1 cellular context compared by ENCODE assay signal in the genomic region with DNA sequence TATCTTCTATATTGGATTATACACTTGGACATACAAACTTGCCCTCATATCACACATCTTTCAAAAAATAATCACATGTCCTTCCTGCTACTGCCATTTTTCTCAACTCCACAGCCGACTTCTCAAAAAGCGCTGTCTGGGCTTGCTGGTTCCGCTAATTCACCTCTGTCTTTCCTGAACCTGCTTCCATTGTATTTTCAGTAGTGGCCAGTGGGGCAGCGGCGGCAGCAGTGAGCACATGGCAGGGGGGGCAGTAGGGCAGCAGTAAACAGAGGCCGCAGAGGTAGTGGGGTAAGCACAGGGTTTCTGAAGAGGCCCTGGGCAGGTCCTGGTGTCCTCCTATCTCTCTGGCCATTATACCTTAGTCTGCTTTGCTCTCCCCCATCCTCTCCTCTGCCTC.
TF ChIP-seq lines count a peak whose summit lies in the region.

No MANE protein-coding gene starts in this region.

TF ChIP-seq in WTC11, 78 proteins besides CTCF, POLR2A, EP300 and RAD21 (continued from another document):
- TF ChIP-seq, protein P1, sequence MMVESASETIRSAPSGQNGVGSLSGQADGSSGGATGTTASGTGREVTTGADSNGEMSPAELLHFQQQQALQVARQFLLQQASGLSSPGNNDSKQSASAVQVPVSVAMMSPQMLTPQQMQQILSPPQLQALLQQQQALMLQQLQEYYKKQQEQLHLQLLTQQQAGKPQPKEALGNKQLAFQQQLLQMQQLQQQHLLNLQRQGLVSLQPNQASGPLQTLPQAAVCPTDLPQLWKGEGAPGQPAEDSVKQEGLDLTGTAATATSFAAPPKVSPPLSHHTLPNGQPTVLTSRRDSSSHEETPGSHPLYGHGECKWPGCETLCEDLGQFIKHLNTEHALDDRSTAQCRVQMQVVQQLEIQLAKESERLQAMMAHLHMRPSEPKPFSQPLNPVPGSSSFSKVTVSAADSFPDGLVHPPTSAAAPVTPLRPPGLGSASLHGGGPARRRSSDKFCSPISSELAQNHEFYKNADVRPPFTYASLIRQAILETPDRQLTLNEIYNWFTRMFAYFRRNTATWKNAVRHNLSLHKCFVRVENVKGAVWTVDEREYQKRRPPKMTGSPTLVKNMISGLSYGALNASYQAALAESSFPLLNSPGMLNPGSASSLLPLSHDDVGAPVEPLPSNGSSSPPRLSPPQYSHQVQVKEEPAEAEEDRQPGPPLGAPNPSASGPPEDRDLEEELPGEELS (CRISPR knock-in tag; IDR thresholded peaks at IDR 0.05): no peak
- TF ChIP-seq ZBTB21 (CRISPR knock-in tag; IDR thresholded peaks at IDR 0.05; ENCODE audit: borderline replicate concordance): no peak
- no peak for TF ChIP-seq MXD4 (CRISPR knock-in tag; IDR thresholded peaks at IDR 0.05; ENCODE audit: borderline replicate concordance)
- no peak for TF ChIP-seq CREB1 (CRISPR knock-in tag; IDR thresholded peaks at IDR 0.05)
TF ChIP-seq in WTC11: peak in this region for 1.
